Comparison of ENCODE assay signal across 1 cellular context in genomic region chr3:12536423-12536822, GRCh38.
TF ChIP-seq lines count a peak whose summit lies in the region.

No MANE protein-coding gene starts in this region.

TF ChIP-seq in neural cell, 6 proteins besides CTCF, POLR2A, EP300 and RAD21:
- TF ChIP-seq MXI1 (conservative IDR thresholded peaks at IDR 0.05; ENCODE audit: poor library complexity, severe bottlenecking) = no peak
- TF ChIP-seq EZH2 (IDR thresholded peaks at IDR 0.05; ENCODE audit: borderline replicate concordance, insufficient read depth, low read length, poor library complexity, severe bottlenecking) = no peak
TF ChIP-seq in neural cell: peak in this region for 0.
